ENCODE assay signal across 11 cellular contexts in the genomic region with DNA sequence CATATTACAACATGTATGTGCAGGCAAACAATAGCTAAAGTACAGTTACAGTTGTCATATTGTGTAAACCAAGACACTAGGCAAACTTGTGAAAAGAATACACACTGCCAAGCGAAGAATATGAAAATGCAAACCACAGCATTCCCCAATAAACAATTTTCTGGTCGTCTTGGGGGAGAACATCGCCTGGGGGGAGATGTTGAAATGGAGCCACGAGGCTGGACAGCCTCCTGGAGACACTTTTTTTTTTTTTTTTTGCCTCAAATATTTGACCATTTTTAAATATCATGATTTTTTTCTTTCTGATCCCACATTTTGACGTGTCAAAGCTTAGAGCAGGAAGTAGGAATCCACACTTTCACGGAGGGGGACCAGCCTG. TPM values are rescaled to one million over a fixed set of nuclear protein-coding genes. Genes with fewer than 3 reads are reported as not detected.
A peak's percentile ranks its signal among the peaks of the same experiment; 100 is the strongest.
DNase-seq lines count a peak whose midpoint lies in the region; ATAC-seq and TF ChIP-seq lines count a peak whose summit lies in the region.
"Had no signal": no experiment of that assay in that cellular context is flagged by ENCODE, and none has a peak within 500 bp of the region (broad histone marks: within the 10 kb centered on the region; RNA-seq: fewer than 3 reads in every experiment).

No MANE protein-coding gene starts in this region.

- H3K36me3 ChIP-seq in iPS-18a (ENCODE audit: control insufficient read depth, low read depth, low read length) (no peaks in the 10 kb centered on the region), suprapubic skin (no peaks in the 10 kb centered on the region)

- peak overlapping the region; percentile 63 for H3K4me3 Mint-ChIP-seq in activated naive CD4-positive, alpha-beta T cell treated with anti-CD3 and anti-CD28 coated beads for 36 hours
- no peak overlapping the region for H3K4me3 Mint-ChIP-seq in activated naive CD4-positive, alpha-beta T cell treated with anti-CD3 and anti-CD28 coated beads, Interleukin-2, amount 10 ng/mL, durations not matched to agents 7 days and 5 days
- peak overlapping the region; percentile 48 to 79 (median 55) for H3K4me3 Mint-ChIP-seq in T-cell

- H3K9me3 ChIP-seq in iPS-18a (ENCODE audit: control insufficient read depth, low read depth, low read length) (no peaks in the 10 kb centered on the region), suprapubic skin (no peaks in the 10 kb centered on the region)
- H3K9me3 ChIP-seq: pancreas had no signal

- ATAC-seq in T-cell (replicated peaks in 1 of 4) (no peak), GM18870 (IDR thresholded peaks at IDR 0.05; ENCODE audit: unreplicated experiment) (no peak), GM19467 (IDR thresholded peaks at IDR 0.05; ENCODE audit: unreplicated experiment) (no peak)
- ATAC-seq: pancreas, PC-3 had no signal

- POLR2A ChIA-PET in T-cell (lab: Charles Lee) = interaction anchor here in 1 of 2 donors (0.6 kb wide), 1 partner anchor 12 kb away, joined by 7 read pairs; no protein-coding TSS in a partner anchor

- H3K27me3 Mint-ChIP-seq in activated naive CD4-positive, alpha-beta T cell treated with anti-CD3 and anti-CD28 coated beads for 36 hours (ENCODE audit: low read depth) = peaks cover 44% of the 10 kb centered on the region
- peaks cover 45% of the 10 kb centered on the region for H3K27me3 Mint-ChIP-seq in activated naive CD4-positive, alpha-beta T cell treated with anti-CD3 and anti-CD28 coated beads, Interleukin-2, amount 10 ng/mL, durations not matched to agents 7 days and 5 days
- peaks cover 56 to 63% of the 10 kb centered on the region in 2 donors for H3K27me3 Mint-ChIP-seq in T-cell

- no peak overlapping the region for H3K27ac ChIP-seq in iPS-18a (ENCODE audit: low read length)
- no peak overlapping the region for H3K27ac ChIP-seq in suprapubic skin
- H3K27ac ChIP-seq: pancreas had no signal

- no peak for DNase-seq in activated naive CD4-positive, alpha-beta T cell treated with anti-CD3 and anti-CD28 coated beads for 36 hours
- DNase-seq in activated naive CD4-positive, alpha-beta T cell treated with anti-CD3 and anti-CD28 coated beads, Interleukin-2, amount 10 ng/mL, durations not matched to agents 7 days and 5 days = no peak
- DNase-seq in T-cell (no peak), suprapubic skin (ENCODE audit: low spot score in 2 of 2) (no peak)
- no peak for DNase-seq in activated effector memory CD4-positive, alpha-beta T cell treated with anti-CD3 and anti-CD28 coated beads, Interleukin-2, amount 50 U/mL, for 16 hours
- DNase-seq: NCI-H2171, pancreas, PC-3 had no signal

- peaks cover 16% of the 10 kb centered on the region for H3K4me1 Mint-ChIP-seq in activated naive CD4-positive, alpha-beta T cell treated with anti-CD3 and anti-CD28 coated beads for 36 hours (ENCODE audit: low read depth)
- peaks cover 13% of the 10 kb centered on the region for H3K4me1 Mint-ChIP-seq in activated naive CD4-positive, alpha-beta T cell treated with anti-CD3 and anti-CD28 coated beads, Interleukin-2, amount 10 ng/mL, durations not matched to agents 7 days and 5 days
- peaks cover 12 to 16% (median 14%) of the 10 kb centered on the region in 3 donors for H3K4me1 Mint-ChIP-seq in T-cell

- peaks cover 21% of the 10 kb centered on the region for H3K27me3 ChIP-seq in iPS-18a (ENCODE audit: control insufficient read depth, insufficient read depth, low read length)
- peaks cover 8% of the 10 kb centered on the region for H3K27me3 ChIP-seq in suprapubic skin
- H3K27me3 ChIP-seq: pancreas had no signal

- peak overlapping the region; percentile 56 for H3K4me3 ChIP-seq in iPS-18a (ENCODE audit: low read length)
- peak overlapping the region; percentile 27 for H3K4me3 ChIP-seq in suprapubic skin
- H3K4me3 ChIP-seq: pancreas had no signal

- intact Hi-C loops in activated naive CD4-positive, alpha-beta T cell treated with anti-CD3 and anti-CD28 coated beads for 36 hours (cut with micrococcal nuclease) = loop anchor here (1.0 to 5.0 kb wide), 6 partner anchors 21 to 615 kb away; a partner anchor contains a TSS

- TF ChIP-seq POLR2A in suprapubic skin (IDR thresholded peaks at IDR 0.05) = no peak

- CTCF ChIA-PET in activated naive CD4-positive, alpha-beta T cell treated with anti-CD3 and anti-CD28 coated beads for 36 hours (lab: Charles Lee) = interaction anchor here (0.8 to 4.2 kb wide), 2 partner anchors 11 to 377 kb away, joined by 5 to 28 read pairs; no protein-coding TSS in a partner anchor
- CTCF ChIA-PET in activated naive CD4-positive, alpha-beta T cell treated with anti-CD3 and anti-CD28 coated beads, Interleukin-2, amount 10 ng/mL, durations not matched to agents 7 days and 5 days (lab: Charles Lee) = interaction anchor here (2.4 kb wide), 1 partner anchor 10 kb away, joined by 9 read pairs; no protein-coding TSS in a partner anchor
- CTCF ChIA-PET in T-cell (lab: Charles Lee) = interaction anchor here (0.6 to 1.4 kb wide), 2 partner anchors 11 to 1204 kb away, joined by 5 to 9 read pairs; no protein-coding TSS in a partner anchor

- peak overlapping the region; percentile 16 for H3K9ac ChIP-seq in iPS-18a (ENCODE audit: low read length)

- H3K9me3 Mint-ChIP-seq in activated naive CD4-positive, alpha-beta T cell treated with anti-CD3 and anti-CD28 coated beads for 36 hours = no peaks in the 10 kb centered on the region
- H3K9me3 Mint-ChIP-seq in activated naive CD4-positive, alpha-beta T cell treated with anti-CD3 and anti-CD28 coated beads, Interleukin-2, amount 10 ng/mL, durations not matched to agents 7 days and 5 days = no peaks in the 10 kb centered on the region
- H3K9me3 Mint-ChIP-seq in T-cell = no peaks in the 10 kb centered on the region

- H3K4me1 ChIP-seq in iPS-18a (ENCODE audit: control insufficient read depth, low read depth, low read length) (peaks cover 39% of the 10 kb centered on the region), suprapubic skin (peaks cover 24% of the 10 kb centered on the region)

- WGBS in suprapubic skin = 29% methylated on average over 6 of the region's 6 CpGs

- no peak for TF ChIP-seq CTCF in suprapubic skin (IDR thresholded peaks at IDR 0.05)

- no peak overlapping the region for H3K27ac Mint-ChIP-seq in activated naive CD4-positive, alpha-beta T cell treated with anti-CD3 and anti-CD28 coated beads for 36 hours
- H3K27ac Mint-ChIP-seq in activated naive CD4-positive, alpha-beta T cell treated with anti-CD3 and anti-CD28 coated beads, Interleukin-2, amount 10 ng/mL, durations not matched to agents 7 days and 5 days = no peak overlapping the region
- H3K27ac Mint-ChIP-seq in T-cell = no peak overlapping the region

- no peak for TF ChIP-seq EP300 in suprapubic skin (IDR thresholded peaks at IDR 0.05)

- H3K36me3 Mint-ChIP-seq in activated naive CD4-positive, alpha-beta T cell treated with anti-CD3 and anti-CD28 coated beads for 36 hours (ENCODE audit: low read depth) = peaks cover 4% of the 10 kb centered on the region
- H3K36me3 Mint-ChIP-seq in activated naive CD4-positive, alpha-beta T cell treated with anti-CD3 and anti-CD28 coated beads, Interleukin-2, amount 10 ng/mL, durations not matched to agents 7 days and 5 days = no peaks in the 10 kb centered on the region
- H3K36me3 Mint-ChIP-seq in T-cell = no peaks in the 10 kb centered on the region

RNA-seq across cellular contexts. Expression of a gene that starts 51.7 kb away (rescaled TPM):
- total RNA-seq in activated naive CD4-positive, alpha-beta T cell treated with anti-CD3 and anti-CD28 coated beads for 36 hours = under 1 TPM in 1 of 2 experiments, not detected in 1; 0.25 TPM
- total RNA-seq in T-cell = under 1 TPM in 3 of 5 donors, not detected in 2; 0.23 to 0.63 (median 0.63) TPM
- 10 to 100 TPM; 13.9 to 31.4 (median 23.1) TPM for total RNA-seq in suprapubic skin

Comparison
In these comparisons a context has a peak if more than half of its experiments do, and no peak if none do; other contexts are left out.
1. RNA of a gene that starts 51.7 kb away (total RNA-seq): 13.9 to 31.4 TPM in suprapubic skin; 0.25 TPM in activated naive CD4-positive, alpha-beta T cell treated with anti-CD3 and anti-CD28 coated beads for 36 hours and 0.23 to 0.63 TPM in T-cell; every median in the first group is over 4 times any median in the second.